Comparison of ENCODE assay signal across 1 cellular context in the genomic region with DNA sequence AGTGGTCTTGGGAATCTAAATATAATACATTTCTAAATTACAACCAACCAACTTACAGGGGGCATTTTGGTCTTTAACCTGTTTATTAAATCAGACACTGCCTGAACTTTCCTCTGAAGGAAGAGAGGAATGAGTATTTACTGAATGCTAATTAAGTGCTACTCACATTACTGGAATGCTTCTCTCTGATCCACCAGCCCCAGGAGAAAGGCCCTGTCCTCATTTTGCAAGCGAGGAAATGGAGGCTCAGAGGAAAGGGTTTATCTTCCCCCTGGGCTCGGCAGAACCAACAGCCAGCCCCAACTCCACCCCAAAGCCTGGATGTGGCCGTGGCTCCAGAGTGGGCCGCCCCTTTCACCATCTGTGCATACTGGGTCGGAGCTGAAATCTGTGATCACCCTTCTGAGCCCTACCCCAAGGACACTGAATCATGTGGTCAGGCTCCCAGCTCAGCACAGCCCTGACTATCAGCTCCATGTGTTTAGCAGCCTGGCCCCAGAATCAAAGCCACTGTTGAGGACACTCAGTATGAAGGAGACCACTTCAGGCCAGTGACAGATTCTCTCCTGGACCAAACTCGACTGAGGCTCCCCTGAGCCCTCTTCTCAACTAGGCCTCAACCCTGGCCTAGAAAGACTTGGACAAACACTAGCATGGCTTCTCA.
TF ChIP-seq lines count a peak whose summit lies in the region.

No MANE protein-coding gene starts in this region.

TF ChIP-seq in GM12878, 131 proteins besides CTCF, POLR2A, EP300 and RAD21 (continued from another document):
- TF ChIP-seq, protein P1, sequence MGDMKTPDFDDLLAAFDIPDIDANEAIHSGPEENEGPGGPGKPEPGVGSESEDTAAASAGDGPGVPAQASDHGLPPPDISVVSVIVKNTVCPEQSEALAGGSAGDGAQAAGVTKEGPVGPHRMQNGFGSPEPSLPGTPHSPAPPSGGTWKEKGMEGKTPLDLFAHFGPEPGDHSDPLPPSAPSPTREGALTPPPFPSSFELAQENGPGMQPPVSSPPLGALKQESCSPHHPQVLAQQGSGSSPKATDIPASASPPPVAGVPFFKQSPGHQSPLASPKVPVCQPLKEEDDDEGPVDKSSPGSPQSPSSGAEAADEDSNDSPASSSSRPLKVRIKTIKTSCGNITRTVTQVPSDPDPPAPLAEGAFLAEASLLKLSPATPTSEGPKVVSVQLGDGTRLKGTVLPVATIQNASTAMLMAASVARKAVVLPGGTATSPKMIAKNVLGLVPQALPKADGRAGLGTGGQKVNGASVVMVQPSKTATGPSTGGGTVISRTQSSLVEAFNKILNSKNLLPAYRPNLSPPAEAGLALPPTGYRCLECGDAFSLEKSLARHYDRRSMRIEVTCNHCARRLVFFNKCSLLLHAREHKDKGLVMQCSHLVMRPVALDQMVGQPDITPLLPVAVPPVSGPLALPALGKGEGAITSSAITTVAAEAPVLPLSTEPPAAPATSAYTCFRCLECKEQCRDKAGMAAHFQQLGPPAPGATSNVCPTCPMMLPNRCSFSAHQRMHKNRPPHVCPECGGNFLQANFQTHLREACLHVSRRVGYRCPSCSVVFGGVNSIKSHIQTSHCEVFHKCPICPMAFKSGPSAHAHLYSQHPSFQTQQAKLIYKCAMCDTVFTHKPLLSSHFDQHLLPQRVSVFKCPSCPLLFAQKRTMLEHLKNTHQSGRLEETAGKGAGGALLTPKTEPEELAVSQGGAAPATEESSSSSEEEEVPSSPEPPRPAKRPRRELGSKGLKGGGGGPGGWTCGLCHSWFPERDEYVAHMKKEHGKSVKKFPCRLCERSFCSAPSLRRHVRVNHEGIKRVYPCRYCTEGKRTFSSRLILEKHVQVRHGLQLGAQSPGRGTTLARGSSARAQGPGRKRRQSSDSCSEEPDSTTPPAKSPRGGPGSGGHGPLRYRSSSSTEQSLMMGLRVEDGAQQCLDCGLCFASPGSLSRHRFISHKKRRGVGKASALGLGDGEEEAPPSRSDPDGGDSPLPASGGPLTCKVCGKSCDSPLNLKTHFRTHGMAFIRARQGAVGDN (IDR thresholded peaks at IDR 0.05): peak; percentile 66; the same call in 1 of the 2 replicates
- TF ChIP-seq, protein P2, sequence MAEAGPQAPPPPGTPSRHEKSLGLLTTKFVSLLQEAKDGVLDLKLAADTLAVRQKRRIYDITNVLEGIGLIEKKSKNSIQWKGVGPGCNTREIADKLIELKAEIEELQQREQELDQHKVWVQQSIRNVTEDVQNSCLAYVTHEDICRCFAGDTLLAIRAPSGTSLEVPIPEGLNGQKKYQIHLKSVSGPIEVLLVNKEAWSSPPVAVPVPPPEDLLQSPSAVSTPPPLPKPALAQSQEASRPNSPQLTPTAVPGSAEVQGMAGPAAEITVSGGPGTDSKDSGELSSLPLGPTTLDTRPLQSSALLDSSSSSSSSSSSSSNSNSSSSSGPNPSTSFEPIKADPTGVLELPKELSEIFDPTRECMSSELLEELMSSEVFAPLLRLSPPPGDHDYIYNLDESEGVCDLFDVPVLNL (IDR thresholded peaks at IDR 0.05; ENCODE audit: low read depth, low read length): no peak
- TF ChIP-seq, protein P3, sequence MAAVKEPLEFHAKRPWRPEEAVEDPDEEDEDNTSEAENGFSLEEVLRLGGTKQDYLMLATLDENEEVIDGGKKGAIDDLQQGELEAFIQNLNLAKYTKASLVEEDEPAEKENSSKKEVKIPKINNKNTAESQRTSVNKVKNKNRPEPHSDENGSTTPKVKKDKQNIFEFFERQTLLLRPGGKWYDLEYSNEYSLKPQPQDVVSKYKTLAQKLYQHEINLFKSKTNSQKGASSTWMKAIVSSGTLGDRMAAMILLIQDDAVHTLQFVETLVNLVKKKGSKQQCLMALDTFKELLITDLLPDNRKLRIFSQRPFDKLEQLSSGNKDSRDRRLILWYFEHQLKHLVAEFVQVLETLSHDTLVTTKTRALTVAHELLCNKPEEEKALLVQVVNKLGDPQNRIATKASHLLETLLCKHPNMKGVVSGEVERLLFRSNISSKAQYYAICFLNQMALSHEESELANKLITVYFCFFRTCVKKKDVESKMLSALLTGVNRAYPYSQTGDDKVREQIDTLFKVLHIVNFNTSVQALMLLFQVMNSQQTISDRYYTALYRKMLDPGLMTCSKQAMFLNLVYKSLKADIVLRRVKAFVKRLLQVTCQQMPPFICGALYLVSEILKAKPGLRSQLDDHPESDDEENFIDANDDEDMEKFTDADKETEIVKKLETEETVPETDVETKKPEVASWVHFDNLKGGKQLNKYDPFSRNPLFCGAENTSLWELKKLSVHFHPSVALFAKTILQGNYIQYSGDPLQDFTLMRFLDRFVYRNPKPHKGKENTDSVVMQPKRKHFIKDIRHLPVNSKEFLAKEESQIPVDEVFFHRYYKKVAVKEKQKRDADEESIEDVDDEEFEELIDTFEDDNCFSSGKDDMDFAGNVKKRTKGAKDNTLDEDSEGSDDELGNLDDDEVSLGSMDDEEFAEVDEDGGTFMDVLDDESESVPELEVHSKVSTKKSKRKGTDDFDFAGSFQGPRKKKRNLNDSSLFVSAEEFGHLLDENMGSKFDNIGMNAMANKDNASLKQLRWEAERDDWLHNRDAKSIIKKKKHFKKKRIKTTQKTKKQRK (IDR thresholded peaks at IDR 0.05; ENCODE audit: low read depth, low read length): no peak
- TF ChIP-seq, protein P4, sequence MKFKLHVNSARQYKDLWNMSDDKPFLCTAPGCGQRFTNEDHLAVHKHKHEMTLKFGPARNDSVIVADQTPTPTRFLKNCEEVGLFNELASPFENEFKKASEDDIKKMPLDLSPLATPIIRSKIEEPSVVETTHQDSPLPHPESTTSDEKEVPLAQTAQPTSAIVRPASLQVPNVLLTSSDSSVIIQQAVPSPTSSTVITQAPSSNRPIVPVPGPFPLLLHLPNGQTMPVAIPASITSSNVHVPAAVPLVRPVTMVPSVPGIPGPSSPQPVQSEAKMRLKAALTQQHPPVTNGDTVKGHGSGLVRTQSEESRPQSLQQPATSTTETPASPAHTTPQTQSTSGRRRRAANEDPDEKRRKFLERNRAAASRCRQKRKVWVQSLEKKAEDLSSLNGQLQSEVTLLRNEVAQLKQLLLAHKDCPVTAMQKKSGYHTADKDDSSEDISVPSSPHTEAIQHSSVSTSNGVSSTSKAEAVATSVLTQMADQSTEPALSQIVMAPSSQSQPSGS (IDR thresholded peaks at IDR 0.05; ENCODE audit: low read length): no peak
